21 cellular contexts compared by ENCODE assay signal in the genomic region with DNA sequence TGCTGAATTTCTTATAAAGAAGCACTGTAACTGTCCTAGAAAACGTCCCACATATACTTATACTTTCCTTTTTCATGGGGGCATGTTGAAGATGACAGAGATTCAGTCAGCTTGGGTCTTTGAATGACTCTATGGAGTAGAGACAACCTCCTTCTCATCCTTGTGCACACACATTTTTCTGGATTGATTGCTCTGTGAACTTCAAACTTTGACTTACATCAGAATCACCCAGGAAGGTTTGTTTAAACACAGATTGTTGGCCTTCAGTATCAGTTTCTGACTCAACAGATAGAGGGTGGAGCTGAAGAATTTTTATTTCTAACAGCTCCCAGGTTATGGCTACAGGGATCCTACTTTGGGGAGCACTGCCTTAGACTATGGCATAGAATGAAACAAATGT.
"Had no signal": no experiment of that assay in that cellular context is flagged by ENCODE, and none has a peak within 500 bp of the region (broad histone marks: within the 10 kb centered on the region; RNA-seq: fewer than 3 reads in every experiment).

No MANE protein-coding gene starts in this region.

- H3K4me1 ChIP-seq: esophagus squamous epithelium, prostate gland, right atrium auricular region, sigmoid colon, tibial nerve, upper lobe of left lung had no signal

- H3K4me3 ChIP-seq: coronary artery, esophagus squamous epithelium, prostate gland, right atrium auricular region, sigmoid colon, thoracic aorta, tibial nerve, upper lobe of left lung had no signal

- H3K27me3 ChIP-seq: esophagus squamous epithelium, right atrium auricular region, sigmoid colon, tibial nerve, upper lobe of left lung had no signal

- H3K36me3 ChIP-seq: esophagus squamous epithelium, prostate gland, right atrium auricular region, sigmoid colon, thoracic aorta, tibial nerve, upper lobe of left lung had no signal

- ATAC-seq: effector memory CD8-positive, alpha-beta T cell; naive thymus-derived CD8-positive, alpha-beta T cell; stimulated activated memory B cell treated with anti-CD40 and anti-IgM and Interleukin-4, amounts not matched to agents 10 μg/mL and 1 μg/mL and 100 μg/mL, for 72 hours had no signal

- H3K27ac ChIP-seq: coronary artery, esophagus squamous epithelium, prostate gland, right atrium auricular region, sigmoid colon, thoracic aorta, tibial nerve, upper lobe of left lung had no signal

- DNase-seq: dermis blood vessel endothelial cell; effector memory CD8-positive, alpha-beta T cell; erythroblast; esophagus squamous epithelium; foreskin melanocyte; glutamatergic neuron; mesendoderm; midbrain; naive thymus-derived CD8-positive, alpha-beta T cell; nephron progenitor cell; nucleus accumbens; sigmoid colon; stimulated activated CD4-positive, alpha-beta T cell treated with anti-CD3 and anti-CD28 coated beads, Interleukin-2, amount 100 ng/mL, for 24 hours; stimulated activated CD4-positive, alpha-beta T cell treated with anti-CD3 and anti-CD28 coated beads, Interleukin-4, amount 100 ng/mL, for 24 hours; upper lobe of left lung had no signal

- H3K9me3 ChIP-seq: esophagus squamous epithelium, prostate gland, right atrium auricular region, sigmoid colon, thoracic aorta, tibial nerve, upper lobe of left lung had no signal
